11 cellular contexts compared by ENCODE assay signal in the genomic region with DNA sequence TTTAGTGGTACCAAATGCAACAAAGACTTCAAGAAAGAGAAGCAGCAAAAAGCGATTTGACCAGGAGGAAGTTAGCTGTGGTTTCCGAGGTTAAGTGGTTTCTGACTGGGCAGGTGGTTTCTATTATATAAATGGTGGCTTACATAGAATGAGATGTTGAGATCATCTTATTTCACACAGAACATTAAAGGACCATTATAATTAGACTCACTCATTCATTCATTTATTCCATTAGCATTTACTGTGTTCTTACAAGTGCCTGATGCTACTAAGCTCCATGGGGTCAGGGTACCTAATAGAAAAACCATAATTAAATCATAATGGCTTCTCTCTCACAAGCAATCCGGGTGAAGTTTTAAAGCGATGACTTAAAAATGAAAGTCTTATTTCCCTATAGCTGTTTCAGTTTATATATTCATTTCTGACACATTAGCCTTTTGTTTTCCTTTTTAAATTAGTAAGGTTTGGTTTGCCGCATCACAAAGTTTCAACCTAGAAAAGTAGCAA. TPM values are rescaled to one million over a fixed set of nuclear protein-coding genes. Genes with fewer than 3 reads are reported as not detected.
A peak's percentile ranks its signal among the peaks of the same experiment; 100 is the strongest.
DNase-seq lines count a peak whose midpoint lies in the region; ATAC-seq and TF ChIP-seq lines count a peak whose summit lies in the region.
"Had no signal": no experiment of that assay in that cellular context is flagged by ENCODE, and none has a peak within 500 bp of the region (broad histone marks: within the 10 kb centered on the region; RNA-seq: fewer than 3 reads in every experiment).

No MANE protein-coding gene starts in this region.

- POLR2A ChIA-PET in activated CD4-positive, alpha-beta T cell treated with anti-CD3 and anti-CD28 coated beads, Interleukin-2, amount 10 ng/mL, durations not matched to agents 7 days and 5 days (lab: Charles Lee): no interaction called here
- POLR2A ChIA-PET in CD4-positive, alpha-beta T cell (lab: Charles Lee): no interaction called here

- ATAC-seq in HG02642 (IDR thresholded peaks at IDR 0.05; ENCODE audit: poor library complexity, unreplicated experiment): peak; percentile 95
- ATAC-seq in CD4-positive, alpha-beta T cell (ENCODE audit: poor library complexity): no peak

- no peaks in the 10 kb centered on the region for H4K20me1 ChIP-seq in Loucy (ENCODE audit: insufficient read depth, low read length, poor library complexity, severe bottlenecking)

- H3K79me2 ChIP-seq in Loucy (ENCODE audit: insufficient read depth, low read length): no peaks in the 10 kb centered on the region

- CTCF ChIA-PET in activated CD4-positive, alpha-beta T cell treated with anti-CD3 and anti-CD28 coated beads, Interleukin-2, amount 10 ng/mL, durations not matched to agents 7 days and 5 days (lab: Charles Lee): no interaction called here
- CTCF ChIA-PET in CD4-positive, alpha-beta T cell (lab: Charles Lee): no interaction called here

- H3K4me1 ChIP-seq in Loucy (ENCODE audit: insufficient read depth, low read length, poor library complexity, severe bottlenecking): peaks cover 6% of the 10 kb centered on the region
- no peaks in the 10 kb centered on the region for H3K4me1 ChIP-seq in tibial artery

- peaks cover 3% of the 10 kb centered on the region for H3K27me3 Mint-ChIP-seq in activated CD4-positive, alpha-beta T cell treated with anti-CD3 and anti-CD28 coated beads, Interleukin-2, amount 10 ng/mL, durations not matched to agents 7 days and 5 days
- H3K27me3 Mint-ChIP-seq in nephron progenitor cell (ENCODE audit: low read depth, poor library complexity): no peaks in the 10 kb centered on the region
- no peaks in the 10 kb centered on the region for H3K27me3 Mint-ChIP-seq in CD4-positive, alpha-beta T cell

- H3F3A ChIP-seq in Loucy (ENCODE audit: low read depth): no peaks in the 10 kb centered on the region; the same call in 1 of the 2 replicates

- intact Hi-C loops in tibial artery (cut with DNase I; ENCODE audit: low total_unique reads): no loop called here
- intact Hi-C loops in CD4-positive, alpha-beta T cell (cut with DNase I, micrococcal nuclease): no loop called here

- no peak overlapping the region for H3K9ac ChIP-seq in Loucy (ENCODE audit: low read depth, low read length, poor library complexity, severe bottlenecking)

- no peaks in the 10 kb centered on the region for H3K9me3 ChIP-seq in Loucy (ENCODE audit: insufficient read depth, low read depth, low read length)
- no peaks in the 10 kb centered on the region for H3K9me3 ChIP-seq in tibial artery
- no peaks in the 10 kb centered on the region for H3K9me3 ChIP-seq in CD4-positive, alpha-beta T cell (ENCODE audit: control insufficient read depth, low read length)

- peak; percentile 14 for DNase-seq in activated CD4-positive, alpha-beta T cell treated with anti-CD3 and anti-CD28 coated beads, Interleukin-2, amount 10 ng/mL, durations not matched to agents 7 days and 5 days
- no peak for DNase-seq in activated CD4-positive, alpha-beta T cell treated with anti-CD3 and anti-CD28 coated beads, Interleukin-2, amount 50 U/mL, for 4 hours
- no peak for DNase-seq in nephron progenitor cell
- DNase-seq in tibial artery: no peak
- DNase-seq in CD4-positive, alpha-beta T cell: no peak
- DNase-seq in SKM-1 treated with dmso at 0.1 percent for 144 hours (lab: John Stamatoyannopoulos, UW; ENCODE audit: unreplicated experiment): no peak

- H3K4me3 ChIP-seq in Loucy (ENCODE audit: low read length, poor library complexity, severe bottlenecking) (no peak overlapping the region), tibial artery (no peak overlapping the region)
- H3K4me3 ChIP-seq: lung had no signal

- H2AFZ ChIP-seq in Loucy (ENCODE audit: low read length): no peak overlapping the region

- H3K4me3 Mint-ChIP-seq in activated CD4-positive, alpha-beta T cell treated with anti-CD3 and anti-CD28 coated beads, Interleukin-2, amount 10 ng/mL, durations not matched to agents 7 days and 5 days: no peak overlapping the region
- H3K4me3 Mint-ChIP-seq in nephron progenitor cell: no peak overlapping the region
- H3K4me3 Mint-ChIP-seq in CD4-positive, alpha-beta T cell: no peak overlapping the region
- H3K4me3 Mint-ChIP-seq: dendritic cell treated with granulocyte-macrophage colony-stimulating factor and Interleukin-4, amounts not matched to agents 40 ng/mL and 50 ng/mL, for 4 days had no signal

- no peak overlapping the region for H3K27ac ChIP-seq in tibial artery
- no peak overlapping the region for H3K27ac ChIP-seq in CD4-positive, alpha-beta T cell (ENCODE audit: low read depth, low read length)

- no peaks in the 10 kb centered on the region for H3K36me3 Mint-ChIP-seq in activated CD4-positive, alpha-beta T cell treated with anti-CD3 and anti-CD28 coated beads, Interleukin-2, amount 10 ng/mL, durations not matched to agents 7 days and 5 days (ENCODE audit: low read depth)
- H3K36me3 Mint-ChIP-seq in nephron progenitor cell (ENCODE audit: low read depth): peaks cover 38% of the 10 kb centered on the region
- peaks cover 12% of the 10 kb centered on the region for H3K36me3 Mint-ChIP-seq in CD4-positive, alpha-beta T cell (ENCODE audit: low read depth)

- no peak for TF ChIP-seq CTCF in Loucy (conservative IDR thresholded peaks at IDR 0.05; ENCODE audit: low read length)
- TF ChIP-seq CTCF in nephron progenitor cell (IDR thresholded peaks at IDR 0.05): no peak
- TF ChIP-seq CTCF in tibial artery (IDR thresholded peaks at IDR 0.05): no peak
- TF ChIP-seq CTCF in CD4-positive, alpha-beta T cell (IDR thresholded peaks at IDR 0.05): no peak

- H3K36me3 ChIP-seq in Loucy (ENCODE audit: insufficient read depth, low read length): no peaks in the 10 kb centered on the region
- H3K36me3 ChIP-seq in tibial artery: peaks cover 0 to 3% (median 0%) of the 10 kb centered on the region in 3 donors

- H3K4me2 ChIP-seq in Loucy (ENCODE audit: low read depth, low read length, poor library complexity, severe bottlenecking): peak overlapping the region; percentile 35

- H3K9me2 ChIP-seq in Loucy (replicated peaks; ENCODE audit: low read depth, low read length): no peaks in the 10 kb centered on the region

- no peak overlapping the region for H3K27ac Mint-ChIP-seq in activated CD4-positive, alpha-beta T cell treated with anti-CD3 and anti-CD28 coated beads, Interleukin-2, amount 10 ng/mL, durations not matched to agents 7 days and 5 days
- peak overlapping the region; percentile 57 for H3K27ac Mint-ChIP-seq in nephron progenitor cell
- H3K27ac Mint-ChIP-seq in CD4-positive, alpha-beta T cell: no peak overlapping the region
- H3K27ac Mint-ChIP-seq: dendritic cell treated with granulocyte-macrophage colony-stimulating factor and Interleukin-4, amounts not matched to agents 40 ng/mL and 50 ng/mL, for 4 days had no signal

- no peaks in the 10 kb centered on the region for H3K9me3 Mint-ChIP-seq in activated CD4-positive, alpha-beta T cell treated with anti-CD3 and anti-CD28 coated beads, Interleukin-2, amount 10 ng/mL, durations not matched to agents 7 days and 5 days
- peaks cover 30% of the 10 kb centered on the region for H3K9me3 Mint-ChIP-seq in nephron progenitor cell
- H3K9me3 Mint-ChIP-seq in CD4-positive, alpha-beta T cell: no peaks in the 10 kb centered on the region
- H3K9me3 Mint-ChIP-seq: dendritic cell treated with granulocyte-macrophage colony-stimulating factor and Interleukin-4, amounts not matched to agents 40 ng/mL and 50 ng/mL, for 4 days had no signal

- H3K27me3 ChIP-seq in Loucy (ENCODE audit: insufficient read depth, low read length, poor library complexity, severe bottlenecking) (peaks cover 18% of the 10 kb centered on the region), tibial artery (no peaks in the 10 kb centered on the region)
- peaks cover 3% of the 10 kb centered on the region for H3K27me3 ChIP-seq in CD4-positive, alpha-beta T cell (ENCODE audit: control insufficient read depth, insufficient read depth, low read length)

- peaks cover 9% of the 10 kb centered on the region for H3K4me1 Mint-ChIP-seq in activated CD4-positive, alpha-beta T cell treated with anti-CD3 and anti-CD28 coated beads, Interleukin-2, amount 10 ng/mL, durations not matched to agents 7 days and 5 days
- H3K4me1 Mint-ChIP-seq in nephron progenitor cell: peaks cover 8% of the 10 kb centered on the region
- H3K4me1 Mint-ChIP-seq in CD4-positive, alpha-beta T cell (ENCODE audit: low read depth): peaks cover 8% of the 10 kb centered on the region

RNA-seq across cellular contexts. Expression of a gene that starts 10.6 kb away (rescaled TPM):
- total RNA-seq in activated CD4-positive, alpha-beta T cell treated with anti-CD3 and anti-CD28 coated beads, Interleukin-2, amount 10 ng/mL, durations not matched to agents 7 days and 5 days: not detected
- 1 to 10 TPM; 1.1 to 1.9 TPM for total RNA-seq in CD4-positive, alpha-beta T cell
- total RNA-seq: T-helper 2 cell treated with Interferon-gamma antibody and Interleukin-4, amounts not matched to agents 100 ng/mL and 5 ng/mL, for 36 hours had no signal

RNA-seq across cellular contexts. Expression of a gene that starts 18.0 kb away (rescaled TPM):
- total RNA-seq in activated CD4-positive, alpha-beta T cell treated with anti-CD3 and anti-CD28 coated beads, Interleukin-2, amount 10 ng/mL, durations not matched to agents 7 days and 5 days: not detected
- not detected for total RNA-seq in CD4-positive, alpha-beta T cell
- total RNA-seq: T-helper 2 cell treated with Interferon-gamma antibody and Interleukin-4, amounts not matched to agents 100 ng/mL and 5 ng/mL, for 36 hours had no signal

RNA-seq across cellular contexts. Expression of a gene that starts 41.3 kb away (rescaled TPM):
- total RNA-seq in activated CD4-positive, alpha-beta T cell treated with anti-CD3 and anti-CD28 coated beads, Interleukin-2, amount 10 ng/mL, durations not matched to agents 7 days and 5 days: not detected
- not detected for total RNA-seq in CD4-positive, alpha-beta T cell
- total RNA-seq: lung; T-helper 2 cell treated with Interferon-gamma antibody and Interleukin-4, amounts not matched to agents 100 ng/mL and 5 ng/mL, for 36 hours had no signal
